ENCODE assay signal across 27 cellular contexts in genomic region chr4:40931238-40931637, GRCh38.
"Had no signal": no experiment of that assay in that cellular context is flagged by ENCODE, and none has a peak within 500 bp of the region (broad histone marks: within the 10 kb centered on the region; RNA-seq: fewer than 3 reads in every experiment).

No MANE protein-coding gene starts in this region.

- H3K36me3 ChIP-seq: SJSA1 had no signal

- H3K4me3 Mint-ChIP-seq: activated CD4-positive, alpha-beta T cell treated with anti-CD3 and anti-CD28 coated beads, Interleukin-2, amount 10 ng/mL, durations not matched to agents 24 days and 14 days; activated CD8-positive, alpha-beta T cell treated with anti-CD3 and anti-CD28 coated beads for 36 hours; activated naive CD8-positive, alpha-beta T cell treated with anti-CD3 and anti-CD28 coated beads for 36 hours; activated T-cell treated with anti-CD3 and anti-CD28 coated beads, Interleukin-2, amount 50 U/mL, for 72 hours; activated T-helper 17 cell treated with anti-CD3 and anti-CD28 coated beads, Interleukin-2, amount 50 U/mL, for 72 hours; T-helper 1 cell treated with Interleukin-12 subunit alpha and Interleukin-12 subunit beta and Interleukin-4 antibody, amounts not matched to agents 30 μg/mL and 1 μg/mL, for 36 hours; T-helper 2 cell treated with Interferon-gamma antibody and Interleukin-4, amounts not matched to agents 5 μg/mL and 100 μg/mL, for 36 hours had no signal

- H3K27me3 ChIP-seq: brain microvascular endothelial cell, SJSA1 had no signal

- DNase-seq: activated CD4-positive, alpha-beta T cell treated with anti-CD3 and anti-CD28 coated beads, Interleukin-2, amount 10 ng/mL, durations not matched to agents 24 days and 14 days; activated CD4-positive, alpha-beta T cell treated with anti-CD3 and anti-CD28 coated beads, Interleukin-2, amount 50 U/mL, for 4 hours; activated CD8-positive, alpha-beta T cell treated with anti-CD3 and anti-CD28 coated beads for 36 hours; activated effector memory CD4-positive, alpha-beta T cell treated with anti-CD3 and anti-CD28 coated beads, Interleukin-2, amount 50 U/mL, for 16 hours; activated naive CD4-positive, alpha-beta T cell; activated naive CD4-positive, alpha-beta T cell treated with anti-CD3 and anti-CD28 coated beads, Interleukin-2, amount 50 U/mL, for 16 hours; activated naive CD8-positive, alpha-beta T cell treated with anti-CD3 and anti-CD28 coated beads for 36 hours; activated T-cell treated with anti-CD3 and anti-CD28 coated beads, Interleukin-2, amount 50 U/mL, for 1 hour; activated T-cell treated with anti-CD3 and anti-CD28 coated beads, Interleukin-2, amount 50 U/mL, for 72 hours; amniotic stem cell; aorta; brain microvascular endothelial cell; central memory CD4-positive, alpha-beta T cell; NCI-H1092 treated with DMSO at 0.1 percent for 48 hours; NCI-H1417; NCI-H1694; NCI-H1930; NCI-H2171 treated with DMSO at 0.1 percent for 48 hours; NCI-H345; NCI-H524 treated with DMSO at 0.1 percent for 48 hours; SHP77 treated with DMSO at 0.1 percent for 48 hours; SK-N-SH had no signal

- H3K9me3 ChIP-seq: SJSA1, SK-N-SH had no signal

- H3K4me3 ChIP-seq: SJSA1 had no signal

- H3K36me3 Mint-ChIP-seq: activated naive CD8-positive, alpha-beta T cell treated with anti-CD3 and anti-CD28 coated beads for 36 hours had no signal

- H3K9me3 Mint-ChIP-seq: activated CD4-positive, alpha-beta T cell treated with anti-CD3 and anti-CD28 coated beads, Interleukin-2, amount 10 ng/mL, durations not matched to agents 24 days and 14 days; activated CD8-positive, alpha-beta T cell treated with anti-CD3 and anti-CD28 coated beads for 36 hours; activated naive CD8-positive, alpha-beta T cell treated with anti-CD3 and anti-CD28 coated beads for 36 hours; activated T-cell treated with anti-CD3 and anti-CD28 coated beads, Interleukin-2, amount 50 U/mL, for 72 hours; activated T-helper 17 cell treated with anti-CD3 and anti-CD28 coated beads, Interleukin-2, amount 50 U/mL, for 72 hours; T-helper 1 cell treated with Interleukin-12 subunit alpha and Interleukin-12 subunit beta and Interleukin-4 antibody, amounts not matched to agents 30 μg/mL and 1 μg/mL, for 36 hours; T-helper 2 cell treated with Interferon-gamma antibody and Interleukin-4, amounts not matched to agents 5 μg/mL and 100 μg/mL, for 36 hours had no signal

- H3K4me1 ChIP-seq: SJSA1 had no signal

- ATAC-seq: activated CD8-positive, alpha-beta T cell treated with anti-CD3 and anti-CD28 coated beads for 36 hours; activated T-cell treated with anti-CD3 and anti-CD28 coated beads, Interleukin-2, amount 50 U/mL, for 72 hours; activated T-helper 17 cell treated with anti-CD3 and anti-CD28 coated beads, Interleukin-2, amount 50 U/mL, for 72 hours; Panc1 had no signal

- H3K27ac Mint-ChIP-seq: activated CD4-positive, alpha-beta T cell treated with anti-CD3 and anti-CD28 coated beads, Interleukin-2, amount 10 ng/mL, durations not matched to agents 24 days and 14 days; activated CD8-positive, alpha-beta T cell treated with anti-CD3 and anti-CD28 coated beads for 36 hours; activated naive CD8-positive, alpha-beta T cell treated with anti-CD3 and anti-CD28 coated beads for 36 hours; activated T-cell treated with anti-CD3 and anti-CD28 coated beads, Interleukin-2, amount 50 U/mL, for 72 hours; activated T-helper 17 cell treated with anti-CD3 and anti-CD28 coated beads, Interleukin-2, amount 50 U/mL, for 72 hours; T-helper 1 cell treated with Interleukin-12 subunit alpha and Interleukin-12 subunit beta and Interleukin-4 antibody, amounts not matched to agents 30 μg/mL and 1 μg/mL, for 36 hours; T-helper 2 cell treated with Interferon-gamma antibody and Interleukin-4, amounts not matched to agents 5 μg/mL and 100 μg/mL, for 36 hours had no signal

- H3K27ac ChIP-seq: brain microvascular endothelial cell, SJSA1 had no signal

- H3K4me2 ChIP-seq: SK-N-SH had no signal

- H3K9me2 ChIP-seq: SK-N-SH had no signal
